Comparison of ENCODE assay signal across 8 cellular contexts in the genomic region with DNA sequence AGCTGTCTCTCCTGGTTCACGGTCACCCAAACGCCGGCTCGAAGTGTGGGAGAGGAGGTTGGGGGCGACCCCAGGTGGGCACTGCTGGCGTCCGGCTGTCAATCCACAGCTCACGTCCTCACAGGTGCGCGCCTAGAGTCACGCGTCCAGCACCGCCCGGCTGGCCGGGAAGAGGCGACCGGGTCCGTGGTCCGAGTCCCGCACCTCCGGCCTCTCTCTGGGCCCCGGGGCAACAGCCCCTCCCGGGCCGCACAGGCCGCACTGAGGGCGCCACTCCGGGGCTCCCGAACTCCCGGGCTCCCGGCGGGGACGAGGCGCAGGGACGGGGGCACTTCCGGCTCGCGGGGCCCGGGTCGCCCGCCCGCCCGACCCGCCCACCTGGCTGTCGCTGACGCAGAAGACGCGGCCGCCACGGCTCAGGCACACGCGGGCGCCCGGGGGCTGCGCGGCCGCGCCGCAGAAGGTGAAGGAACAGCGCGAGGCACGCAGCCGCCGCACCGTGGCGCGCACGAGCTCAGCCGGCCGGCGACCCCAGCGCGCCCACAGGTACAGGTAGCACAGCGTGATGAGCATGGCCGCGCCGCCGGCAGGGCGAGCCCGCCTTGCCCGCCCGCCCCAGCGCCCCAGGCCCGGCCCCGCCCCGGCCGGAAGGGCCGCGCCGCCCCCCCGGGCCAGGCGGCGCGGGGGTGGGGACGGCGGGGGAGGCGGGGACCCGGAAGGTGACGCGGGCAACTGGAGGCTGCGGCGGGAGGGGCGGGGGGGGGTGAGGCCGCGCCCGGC. TPM values are rescaled to one million over a fixed set of nuclear protein-coding genes. Genes with fewer than 3 reads are reported as not detected.
DNase-seq lines count a peak whose midpoint lies in the region; ATAC-seq, FAIRE-seq and TF ChIP-seq lines count a peak whose summit lies in the region.

A gene (minus strand): TSS at position 604 of the 780 bp plus-strand sequence. CDS start 31 bp downstream, at position 573.

- TF ChIP-seq CTCF in GM13976 (IDR thresholded peaks at IDR 0.05; ENCODE audit: borderline replicate concordance, control extremely low read depth, extremely low read depth, insufficient read depth, missing control alignments): peak; percentile 53

- in situ Hi-C loops in GM13976 (cut with MboI; ENCODE audit: low sequenced_read_pairs, unreplicated experiment): no loop called here

- H3K4me1 ChIP-seq in iPS-18a (ENCODE audit: control insufficient read depth, low read depth, low read length): peaks cover 4% of the 10 kb centered on the region
- no peaks in the 10 kb centered on the region for H3K4me1 ChIP-seq in small intestine (ENCODE audit: control insufficient read depth in 2 of 2, insufficient read depth in 1 of 2, low read depth in 1 of 2, low read length in 1 of 2)

- 0 to 1% (median 1%) methylated on average over 16 to 105 of the region's 105 CpGs for WGBS in small intestine, 3 donors

- ATAC-seq in HG02623 (IDR thresholded peaks at IDR 0.05; ENCODE audit: unreplicated experiment): peak; percentile 79

- no peaks in the 10 kb centered on the region for H3K27me3 ChIP-seq in iPS-18a (ENCODE audit: control insufficient read depth, insufficient read depth, low read length)
- no peaks in the 10 kb centered on the region for H3K27me3 ChIP-seq in small intestine (ENCODE audit: control insufficient read depth in 2 of 2, insufficient read depth in 2 of 2, low read length in 2 of 2)

- peak within 1 kb of the TSS; percentile 30 for H3K9ac ChIP-seq in iPS-18a (ENCODE audit: low read length)

- FAIRE-seq in small intestine (lab: Jason Lieb, UNC): no peak

- H3K9me3 ChIP-seq in iPS-18a (ENCODE audit: control insufficient read depth, low read depth, low read length) (no peaks in the 10 kb centered on the region), small intestine (ENCODE audit: control insufficient read depth, low read depth) (no peaks in the 10 kb centered on the region)

- H3K36me3 ChIP-seq in iPS-18a (ENCODE audit: control insufficient read depth, low read depth, low read length): no peaks in the 10 kb centered on the region
- H3K36me3 ChIP-seq in small intestine (ENCODE audit: control insufficient read depth in 2 of 2, insufficient read depth in 2 of 2, low read length in 2 of 2): no peaks in the 10 kb centered on the region

- H3K4me3 ChIP-seq in iPS-18a (ENCODE audit: low read length) (peak within 1 kb of the TSS; percentile 73), small intestine (ENCODE audit: low read depth in 1 of 2, low read length in 2 of 2) (peak within 1 kb of the TSS; percentile 69 to 72)

- peak; percentile 90 for DNase-seq in GM13976 (ENCODE audit: low spot score)
- DNase-seq in NCI-H1417 (lab: John Stamatoyannopoulos, UW): peak; percentile 87 to 90 (median 90)
- peak; percentile 48 for DNase-seq in T1000 (lab: John Stamatoyannopoulos, UW)
- DNase-seq in astrocyte of the hippocampus (ENCODE audit: low read depth, low spot score): peak; percentile 89
- peak; percentile 78 for DNase-seq in small intestine
- DNase-seq in DMS114 treated with DMSO at 0.1 percent for 48 hours (lab: John Stamatoyannopoulos, UW; ENCODE audit: unreplicated experiment): no peak

- H3K27ac ChIP-seq in iPS-18a (ENCODE audit: low read length) (no peak within 1 kb of the TSS), small intestine (ENCODE audit: low read depth in 1 of 2, low read length in 1 of 2) (peak within 1 kb of the TSS; percentile 82 to 84)

RNA-seq across cellular contexts. Expression of the gene that starts here (rescaled TPM):
- 1 to 10 TPM; 2.7 to 6.8 (median 2.9) TPM for polyA plus RNA-seq in small intestine
